ENCODE assay signal across 3 cellular contexts in genomic region chr16:22888791-22889190, GRCh38.
TF ChIP-seq lines count a peak whose summit lies in the region.

No MANE protein-coding gene starts in this region.

TF ChIP-seq in IMR-90, 13 proteins besides CTCF, POLR2A, EP300 and RAD21:
- no peak for TF ChIP-seq NFE2L2 (IDR thresholded peaks at IDR 0.05; ENCODE audit: low read depth, low read length)
- no peak for TF ChIP-seq BHLHE40 (IDR thresholded peaks at IDR 0.05; ENCODE audit: low read depth, low read length)
- TF ChIP-seq, protein P1, sequence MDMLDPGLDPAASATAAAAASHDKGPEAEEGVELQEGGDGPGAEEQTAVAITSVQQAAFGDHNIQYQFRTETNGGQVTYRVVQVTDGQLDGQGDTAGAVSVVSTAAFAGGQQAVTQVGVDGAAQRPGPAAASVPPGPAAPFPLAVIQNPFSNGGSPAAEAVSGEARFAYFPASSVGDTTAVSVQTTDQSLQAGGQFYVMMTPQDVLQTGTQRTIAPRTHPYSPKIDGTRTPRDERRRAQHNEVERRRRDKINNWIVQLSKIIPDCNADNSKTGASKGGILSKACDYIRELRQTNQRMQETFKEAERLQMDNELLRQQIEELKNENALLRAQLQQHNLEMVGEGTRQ (IDR thresholded peaks at IDR 0.05; ENCODE audit: low read depth, low read length) = no peak
- no peak for TF ChIP-seq MAZ (IDR thresholded peaks at IDR 0.05; ENCODE audit: borderline replicate concordance, low read depth, low read length)
- TF ChIP-seq MXI1 (IDR thresholded peaks at IDR 0.05; ENCODE audit: borderline replicate concordance, low read depth, low read length) = no peak
- TF ChIP-seq FOS (IDR thresholded peaks at IDR 0.05; ENCODE audit: low read depth, low read length) = no peak
- TF ChIP-seq CEBPB (IDR thresholded peaks at IDR 0.05; ENCODE audit: low read depth, low read length) = no peak
- TF ChIP-seq MAFK (IDR thresholded peaks at IDR 0.05; ENCODE audit: low read depth, low read length) = no peak
- no peak for TF ChIP-seq SMC3 (IDR thresholded peaks at IDR 0.05; ENCODE audit: low read depth, low read length)
- TF ChIP-seq RCOR1 (IDR thresholded peaks at IDR 0.05; ENCODE audit: insufficient replicate concordance, low read length) = no peak

TF ChIP-seq in GM12878, 131 proteins besides CTCF, POLR2A, EP300 and RAD21:
- peak; percentile 63; the same call in 1 of the 2 replicates for TF ChIP-seq REST (IDR thresholded peaks at IDR 0.05; ENCODE audit: low read depth, low read length)
- no peak for TF ChIP-seq ZBTB11 (CRISPR knock-in tag; IDR thresholded peaks at IDR 0.05)
TF ChIP-seq in GM12878: peak in this region for 1.

TF ChIP-seq in liver, 16 proteins besides CTCF, POLR2A, EP300 and RAD21:
- TF ChIP-seq REST (IDR thresholded peaks at IDR 0.05) = peak; percentile 69
- TF ChIP-seq RXRA (IDR thresholded peaks at IDR 0.05) = no peak
